Comparison of ENCODE assay signal across 9 cellular contexts in genomic region chr2:202720226-202720625, GRCh38.
"Had no signal": no experiment of that assay in that cellular context is flagged by ENCODE, and none has a peak within 500 bp of the region (broad histone marks: within the 10 kb centered on the region; RNA-seq: fewer than 3 reads in every experiment).

No MANE protein-coding gene starts in this region.

- H3K9ac ChIP-seq: GM23248 had no signal

- FAIRE-seq: HepG2 had no signal

- H3K4me3 ChIP-seq: GM23248, HAP-1 had no signal

- H3K4me3 Mint-ChIP-seq: HFFc6, IgD-negative memory B cell had no signal

- H2AFZ ChIP-seq: GM23248 had no signal

- H3K27ac Mint-ChIP-seq: HFFc6, IgD-negative memory B cell had no signal

- DNase-seq: GM23248, GOT3, H7, HFFc6 had no signal

- H3K36me3 ChIP-seq: HAP-1 had no signal

- H3K27me3 Mint-ChIP-seq: IgD-negative memory B cell had no signal

- H3K4me1 ChIP-seq: HAP-1 had no signal

- H3K27ac ChIP-seq: GM23248, HL-60 had no signal

- ATAC-seq: HCT116, HepG2 had no signal
